Comparison of ENCODE assay signal across 7 cellular contexts in genomic region chr3:50359760-50360110, GRCh38. TPM values are rescaled to one million over a fixed set of nuclear protein-coding genes. Genes with fewer than 3 reads are reported as not detected.
DNase-seq lines count a peak whose midpoint lies in the region; ATAC-seq and TF ChIP-seq lines count a peak whose summit lies in the region.

No MANE protein-coding gene starts in this region.

- H3K9me3 ChIP-seq in Loucy (ENCODE audit: insufficient read depth, low read depth, low read length) (no peaks in the 10 kb centered on the region), esophagus squamous epithelium (no peaks in the 10 kb centered on the region), aorta (ENCODE audit: control insufficient read depth, low read length) (no peaks in the 10 kb centered on the region)

- peaks cover 4% of the 10 kb centered on the region; the same call in 1 of the 2 replicates for H3K36me3 ChIP-seq in Loucy (ENCODE audit: insufficient read depth, low read length)
- H3K36me3 ChIP-seq in esophagus squamous epithelium: peaks cover 7 to 38% (median 10%) of the 10 kb centered on the region in 3 donors
- peaks cover 0 to 2% of the 10 kb centered on the region in 2 donors for H3K36me3 ChIP-seq in aorta (ENCODE audit: control insufficient read depth in 1 of 2, insufficient read depth in 2 of 2, low read length in 1 of 2)

- no peak for TF ChIP-seq POLR2A in esophagus squamous epithelium (IDR thresholded peaks at IDR 0.05)

- H3K27me3 Mint-ChIP-seq in stimulated activated naive CD8-positive, alpha-beta T cell treated with anti-CD3 and anti-CD28 coated beads, Interleukin-15, amount 100 ng/mL, for 72 hours: no peaks in the 10 kb centered on the region

- peak overlapping the region; percentile 98 to 99 for H3K27ac Mint-ChIP-seq in stimulated activated naive CD8-positive, alpha-beta T cell treated with anti-CD3 and anti-CD28 coated beads, Interleukin-15, amount 100 ng/mL, for 72 hours

- H4K20me1 ChIP-seq in Loucy (ENCODE audit: insufficient read depth, low read length, poor library complexity, severe bottlenecking): peaks cover 37% of the 10 kb centered on the region

- 14 to 46% methylated on average over 5 to 8 of the region's 8 CpGs for WGBS in esophagus squamous epithelium, 2 donors
- 11 to 14% methylated on average over 8 of the region's 8 CpGs for WGBS in aorta, 2 donors

- H3K4me3 Mint-ChIP-seq in stimulated activated naive CD8-positive, alpha-beta T cell treated with anti-CD3 and anti-CD28 coated beads, Interleukin-15, amount 100 ng/mL, for 72 hours: peak overlapping the region; percentile 97 to 99

- DNase-seq in esophagus squamous epithelium (lab: John Stamatoyannopoulos, UW): no peak
- no peak for DNase-seq in stimulated activated naive CD8-positive, alpha-beta T cell treated with anti-CD3 and anti-CD28 coated beads, Interleukin-15, amount 100 ng/mL, for 72 hours
- DNase-seq in nucleus accumbens (lab: John Stamatoyannopoulos, UW): no peak
- DNase-seq in aorta: no peak

- no peak for TF ChIP-seq CTCF in Loucy (conservative IDR thresholded peaks at IDR 0.05; ENCODE audit: low read length)
- TF ChIP-seq CTCF in esophagus squamous epithelium (IDR thresholded peaks at IDR 0.05): no peak

- H3K4me3 ChIP-seq in Loucy (ENCODE audit: low read length, poor library complexity, severe bottlenecking) (peak overlapping the region; percentile 78), esophagus squamous epithelium (peak overlapping the region in 3 of 4 donors; percentile 85 to 98 (median 89)), aorta (ENCODE audit: low read length in 2 of 2) (no peak overlapping the region)

- no peaks in the 10 kb centered on the region for H3K9me2 ChIP-seq in Loucy (replicated peaks; ENCODE audit: low read depth, low read length)

- peaks cover 62% of the 10 kb centered on the region for H3K4me1 Mint-ChIP-seq in stimulated activated naive CD8-positive, alpha-beta T cell treated with anti-CD3 and anti-CD28 coated beads, Interleukin-15, amount 100 ng/mL, for 72 hours

- peak overlapping the region; percentile 55 for H3K4me2 ChIP-seq in Loucy (ENCODE audit: low read depth, low read length, poor library complexity, severe bottlenecking)

- H3F3A ChIP-seq in Loucy (ENCODE audit: low read depth): no peaks in the 10 kb centered on the region

- H3K27ac ChIP-seq in esophagus squamous epithelium (peak overlapping the region in 1 of 4 donors; percentile 94), aorta (ENCODE audit: low read depth in 1 of 2, low read length in 2 of 2) (no peak overlapping the region)

- H3K27me3 ChIP-seq in Loucy (ENCODE audit: insufficient read depth, low read length, poor library complexity, severe bottlenecking) (no peaks in the 10 kb centered on the region), esophagus squamous epithelium (no peaks in the 10 kb centered on the region), aorta (ENCODE audit: control insufficient read depth in 1 of 2, insufficient read depth in 2 of 2, low read length in 1 of 2) (no peaks in the 10 kb centered on the region)

- H3K4me1 ChIP-seq in Loucy (ENCODE audit: insufficient read depth, low read length, poor library complexity, severe bottlenecking): peaks cover 34% of the 10 kb centered on the region
- H3K4me1 ChIP-seq in esophagus squamous epithelium: peaks cover 39 to 55% (median 43%) of the 10 kb centered on the region in 3 donors
- H3K4me1 ChIP-seq in aorta (ENCODE audit: control insufficient read depth in 1 of 2, insufficient read depth in 2 of 2, low read length in 2 of 2): no peaks in the 10 kb centered on the region

- H3K9me3 Mint-ChIP-seq in stimulated activated naive CD8-positive, alpha-beta T cell treated with anti-CD3 and anti-CD28 coated beads, Interleukin-15, amount 100 ng/mL, for 72 hours: no peaks in the 10 kb centered on the region

- peak; percentile 2 for ATAC-seq in GM21576 (IDR thresholded peaks at IDR 0.05; ENCODE audit: unreplicated experiment)
- ATAC-seq in stimulated activated naive CD8-positive, alpha-beta T cell treated with anti-CD3 and anti-CD28 coated beads, Interleukin-15, amount 100 ng/mL, for 72 hours: peak; percentile 32
- no peak for ATAC-seq in aorta (ENCODE audit: low FRiP score)
- no peak for ATAC-seq in HG03108 (IDR thresholded peaks at IDR 0.05; ENCODE audit: unreplicated experiment)

- H2AFZ ChIP-seq in Loucy (ENCODE audit: low read length): peak overlapping the region; percentile 73

- H3K9ac ChIP-seq in Loucy (ENCODE audit: low read depth, low read length, poor library complexity, severe bottlenecking): no peak overlapping the region

- H3K79me2 ChIP-seq in Loucy (ENCODE audit: insufficient read depth, low read length): peaks cover 45% of the 10 kb centered on the region

- intact Hi-C loops in esophagus squamous epithelium (cut with DNase I) (no loop called here), aorta (cut with DNase I) (loop anchor here in 1 of 2 donors (5.0 to 10.0 kb wide), 2 partner anchors 183 to 1035 kb away; partner anchors contain the start of gene RBM15B)

RNA-seq across cellular contexts. Expression of gene TMEM115, which starts 0.4 kb away (rescaled TPM):
- 10 to 100 TPM; 24.2 to 41.6 (median 30.6) TPM for total RNA-seq in esophagus squamous epithelium
- 10 to 100 TPM; 27.8 to 32.9 TPM for total RNA-seq in aorta
- 10 to 100 TPM; 10.3 to 31.8 TPM for polyA plus RNA-seq in aorta

RNA-seq across cellular contexts. Expression of gene CYB561D2, which starts 9.1 kb away (rescaled TPM):
- total RNA-seq in esophagus squamous epithelium (10 to 100 TPM; 18.1 to 21.9 (median 20.5) TPM), aorta (10 to 100 TPM in 1 of 2 donors, 1 to 10 TPM in 1; 7.9 to 12.2 TPM)
- 10 to 100 TPM in 1 of 2 donors, 1 to 10 TPM in 1; 6.8 to 14.4 TPM for polyA plus RNA-seq in aorta

RNA-seq across cellular contexts. Expression of gene NPRL2, which starts 9.2 kb away (rescaled TPM):
- 10 to 100 TPM; 10.4 to 21.2 (median 16.1) TPM for total RNA-seq in esophagus squamous epithelium
- total RNA-seq in aorta: 10 to 100 TPM; 11.9 to 21.4 TPM
- 10 to 100 TPM; 17.3 to 41.9 TPM for polyA plus RNA-seq in aorta

RNA-seq across cellular contexts. Expression of gene ZMYND10, which starts 14.2 kb away (rescaled TPM):
- total RNA-seq in esophagus squamous epithelium: 1 to 10 TPM in 1 of 4 donors, not detected in 3; 1.1 TPM
- total RNA-seq in aorta: under 1 TPM; 0.68 to 0.96 TPM
- 1 to 10 TPM in 1 of 2 donors, under 1 TPM in 1; 0.13 to 3.5 TPM for polyA plus RNA-seq in aorta

RNA-seq across cellular contexts. Expression of gene RASSF1, which starts 19.1 kb away (rescaled TPM):
- total RNA-seq in esophagus squamous epithelium (10 to 100 TPM; 11.9 to 31.7 (median 24.9) TPM), aorta (10 to 100 TPM; 41.6 to 43.2 TPM)
- polyA plus RNA-seq in aorta: 10 to 100 TPM; 33.6 to 42.3 TPM

Comparison
In these comparisons a context has a peak if more than half of its experiments do, and no peak if none do; other contexts are left out.
1. ATAC-seq: peak in GM21576 (single experiment) and stimulated activated naive CD8-positive, alpha-beta T cell treated with anti-CD3 and anti-CD28 coated beads, Interleukin-15, amount 100 ng/mL, for 72 hours (single experiment); none in aorta (single experiment) and HG03108 (single experiment).
2. H3K4me3 ChIP-seq: peak in Loucy (single experiment) and esophagus squamous epithelium (3 of 4); none in aorta (0 of 2).